8 cellular contexts compared by ENCODE assay signal in genomic region chr22:40856513-40857308, GRCh38. TPM values are rescaled to one million over a fixed set of nuclear protein-coding genes. Genes with fewer than 3 reads are reported as not detected.
DNase-seq lines count a peak whose midpoint lies in the region; ATAC-seq and TF ChIP-seq lines count a peak whose summit lies in the region.

ST13 (minus strand) TSS chr22:40856639; CDS start chr22:40856540, 99 bp downstream.
XPNPEP3 (plus strand) TSS chr22:40857148; CDS start chr22:40857182, 34 bp downstream.

- H3K4me1 ChIP-seq in prostate gland (replicated peaks) (peaks cover 9% of the 10 kb centered on the region), urinary bladder (ENCODE audit: insufficient read depth) (peaks cover 1% of the 10 kb centered on the region)

- peak; percentile 92 for ATAC-seq in GM18498 (IDR thresholded peaks at IDR 0.05; ENCODE audit: unreplicated experiment)
- peak; percentile 87 for ATAC-seq in HG02938 (IDR thresholded peaks at IDR 0.05; ENCODE audit: unreplicated experiment)
- peak; percentile 98 for ATAC-seq in left ventricle myocardium superior

- H3K9me3 ChIP-seq in prostate gland, result no peaks in the 10 kb centered on the region

- peak within 1 kb of the TSS; percentile 100 for H3K27ac ChIP-seq in angular gyrus (ENCODE audit: low read depth, low read length)
- H3K27ac ChIP-seq in prostate gland, result peak within 1 kb of the TSS; percentile 99
- peak within 1 kb of the TSS; percentile 94 for H3K27ac ChIP-seq in urinary bladder (ENCODE audit: low read depth)

- H3K27me3 ChIP-seq in prostate gland (replicated peaks; ENCODE audit: insufficient read depth), result no peaks in the 10 kb centered on the region

- under 1% methylated on average over 63 of the region's 63 CpGs for WGBS in prostate gland
- under 1% methylated on average over 63 of the region's 63 CpGs for WGBS in urinary bladder

- H3K36me3 ChIP-seq in prostate gland (no peaks in the 10 kb centered on the region), urinary bladder (ENCODE audit: insufficient read depth) (no peaks in the 10 kb centered on the region)

- H3K4me3 ChIP-seq in prostate gland (peak within 1 kb of the TSS; percentile 82 to 89), urinary bladder (ENCODE audit: low read depth, low read length) (peak within 1 kb of the TSS; percentile 75)

- DNase-seq in NCI-H187 (lab: John Stamatoyannopoulos, UW) (peak; percentile 84 to 93), T-helper 2 cell (peak; percentile 93 to 98 (median 95)), left ventricle myocardium superior (peak; percentile 98), prostate gland (ENCODE audit: low spot score) (peak; percentile 97)

- intact Hi-C loops in left ventricle myocardium superior (cut with micrococcal nuclease), result no loop called here
- intact Hi-C loops in prostate gland (cut with DNase I), result loop anchor here (5.0 kb wide), 1 partner anchor 39 kb away; the partner anchor contains the start of gene SLC25A17

- peak; percentile 91 for TF ChIP-seq POLR2A in prostate gland (IDR thresholded peaks at IDR 0.05)

- TF ChIP-seq CTCF in prostate gland (IDR thresholded peaks at IDR 0.05), result peak in 3 of 4 experiments; percentile 3 to 26 (median 20)

RNA-seq across cellular contexts. Expression of gene ST13, which starts in this region (rescaled TPM):
- 222 TPM for total RNA-seq in left ventricle myocardium superior
- 100 to 1,000 TPM; 159 to 205 TPM for total RNA-seq in prostate gland
- total RNA-seq in urinary bladder, result 159 TPM
- polyA plus RNA-seq in urinary bladder, result 233 TPM

RNA-seq across cellular contexts. Expression of gene XPNPEP3, which starts in this region (rescaled TPM):
- total RNA-seq in left ventricle myocardium superior (25.7 TPM), prostate gland (10 to 100 TPM; 10.5 to 19.2 TPM), urinary bladder (11.0 TPM)
- polyA plus RNA-seq in urinary bladder, result 5.1 TPM

Comparison
In these comparisons a context has a peak if more than half of its experiments do, and no peak if none do; other contexts are left out.
1. Peak in every context shown above with its lines: DNase-seq, ATAC-seq, H3K4me3 ChIP-seq and H3K27ac ChIP-seq.